ENCODE assay signal across 8 cellular contexts in genomic region chrX:37509349-37509748, GRCh38.
DNase-seq lines count a peak whose midpoint lies in the region; FAIRE-seq and TF ChIP-seq lines count a peak whose summit lies in the region.

No MANE protein-coding gene starts in this region.

- H3K27ac ChIP-seq in keratinocyte (ENCODE audit: control insufficient read depth, insufficient read depth, low read length) (no peak overlapping the region), SJCRH30 (no peak overlapping the region)

- no peak overlapping the region for H3K9ac ChIP-seq in keratinocyte (ENCODE audit: control insufficient read depth, extremely low read depth, insufficient read depth, low read length)

- H3K27me3 ChIP-seq in BJ (ENCODE audit: control insufficient read depth, insufficient read depth, low read length) (0 out of 2 replicates have a peak, but pooled peaks cover 1% of the 10 kb centered on the region), keratinocyte (ENCODE audit: control insufficient read depth, extremely low read depth, insufficient read depth, low read length) (no peaks in the 10 kb centered on the region), SJCRH30 (no peaks in the 10 kb centered on the region)

- H3K4me2 ChIP-seq in keratinocyte (ENCODE audit: control insufficient read depth, extremely low read depth, insufficient read depth, low read depth, low read length): no peak overlapping the region

- no peaks in the 10 kb centered on the region for H3K9me3 Mint-ChIP-seq in activated naive CD4-positive, alpha-beta T cell treated with anti-CD3 and anti-CD28 coated beads, Interleukin-2, amount 10 ng/mL, durations not matched to agents 7 days and 5 days

- H3K9me1 ChIP-seq in keratinocyte (ENCODE audit: control insufficient read depth, extremely low read depth, insufficient read depth, low read length): no peaks in the 10 kb centered on the region

- no peaks in the 10 kb centered on the region for H3K36me3 Mint-ChIP-seq in activated naive CD4-positive, alpha-beta T cell treated with anti-CD3 and anti-CD28 coated beads, Interleukin-2, amount 10 ng/mL, durations not matched to agents 7 days and 5 days

- H3K4me1 Mint-ChIP-seq in activated naive CD4-positive, alpha-beta T cell treated with anti-CD3 and anti-CD28 coated beads, Interleukin-2, amount 10 ng/mL, durations not matched to agents 7 days and 5 days: no peaks in the 10 kb centered on the region

- no peaks in the 10 kb centered on the region for H3K4me1 ChIP-seq in keratinocyte (ENCODE audit: control insufficient read depth, extremely low read depth, insufficient read depth, low read length)
- H3K4me1 ChIP-seq in SJCRH30: no peaks in the 10 kb centered on the region

- peak; percentile 83 for FAIRE-seq in keratinocyte (lab: Jason Lieb, UNC)

- no peaks in the 10 kb centered on the region for H3K79me2 ChIP-seq in keratinocyte (ENCODE audit: control insufficient read depth, insufficient read depth, low read length)

- TF ChIP-seq CTCF in BJ (IDR thresholded peaks at IDR 0.05; ENCODE audit: insufficient read depth, low read depth, low read length) (peak; percentile 21; the same call in 1 of the 2 replicates), keratinocyte (optimal IDR thresholded peaks at IDR 0.05 in 1 of 3, IDR thresholded peaks at IDR 0.05 in 1 of 3, conservative IDR thresholded peaks at IDR 0.05 in 1 of 3; ENCODE audit: extremely low read depth in 1 of 3, insufficient read depth in 2 of 3, low read length in 3 of 3) (peak in 2 of 3 experiments; percentile 28 to 40)

- no peak overlapping the region for H2AFZ ChIP-seq in keratinocyte (ENCODE audit: control insufficient read depth, low read length)

- H3K4me3 Mint-ChIP-seq in activated naive CD4-positive, alpha-beta T cell treated with anti-CD3 and anti-CD28 coated beads, Interleukin-2, amount 10 ng/mL, durations not matched to agents 7 days and 5 days: no peak overlapping the region

- dilution Hi-C loops in keratinocyte (cut with MboI; ENCODE audit: extremely low pct_ligation_motif_present, low sequenced_read_pairs): no loop called here

- no peaks in the 10 kb centered on the region for H4K20me1 ChIP-seq in keratinocyte (ENCODE audit: control insufficient read depth, extremely low read depth, insufficient read depth, low read length)

- H3K36me3 ChIP-seq in BJ (ENCODE audit: control insufficient read depth, insufficient read depth, low read length): no peaks in the 10 kb centered on the region
- H3K36me3 ChIP-seq in keratinocyte (ENCODE audit: control insufficient read depth in 2 of 2, extremely low read depth in 1 of 2, insufficient read depth in 2 of 2, low read length in 2 of 2): no peaks in the 10 kb centered on the region
- H3K36me3 ChIP-seq in SJCRH30: no peaks in the 10 kb centered on the region

- no peak overlapping the region for H3K4me3 ChIP-seq in BJ (ENCODE audit: low read depth, low read length)
- no peak overlapping the region for H3K4me3 ChIP-seq in keratinocyte (ENCODE audit: control insufficient read depth in 2 of 3, extremely low read depth in 1 of 3, insufficient read depth in 2 of 3, low read depth in 1 of 3, low read length in 3 of 3)
- no peak overlapping the region for H3K4me3 ChIP-seq in SJCRH30

- POLR2A ChIA-PET in BJ (lab: Charles Lee): no interaction called here

- H3K9me3 ChIP-seq in keratinocyte (ENCODE audit: control insufficient read depth, low read depth, low read length): no peaks in the 10 kb centered on the region
- H3K9me3 ChIP-seq in SJCRH30 (replicated peaks): no peaks in the 10 kb centered on the region

- DNase-seq in BJ (ENCODE audit: low read depth) (no peak), H4 (ENCODE audit: low spot score) (peak; percentile 5), RPMI8226 (peak; percentile 7), keratinocyte (ENCODE audit: low read depth, low spot score) (no peak), hepatic stellate cell (ENCODE audit: low spot score) (no peak), SJCRH30 (no peak), NCI-H2029 treated with DMSO at 0.1 percent for 48 hours (lab: John Stamatoyannopoulos, UW) (no peak)
- DNase-seq in activated naive CD4-positive, alpha-beta T cell treated with anti-CD3 and anti-CD28 coated beads, Interleukin-2, amount 10 ng/mL, durations not matched to agents 7 days and 5 days: no peak

- H3K27ac Mint-ChIP-seq in activated naive CD4-positive, alpha-beta T cell treated with anti-CD3 and anti-CD28 coated beads, Interleukin-2, amount 10 ng/mL, durations not matched to agents 7 days and 5 days: no peak overlapping the region

- peaks cover 3% of the 10 kb centered on the region for H3K27me3 Mint-ChIP-seq in activated naive CD4-positive, alpha-beta T cell treated with anti-CD3 and anti-CD28 coated beads, Interleukin-2, amount 10 ng/mL, durations not matched to agents 7 days and 5 days

- CTCF ChIA-PET in BJ (lab: Yijun Ruan, JAX): no interaction called here
- CTCF ChIA-PET in activated naive CD4-positive, alpha-beta T cell treated with anti-CD3 and anti-CD28 coated beads, Interleukin-2, amount 10 ng/mL, durations not matched to agents 7 days and 5 days (lab: Charles Lee): no interaction called here

Comparison
In these comparisons a context has a peak if more than half of its experiments do, and no peak if none do; other contexts are left out.
1. DNase-seq: peak in H4 (single experiment) and RPMI8226 (single experiment); none in BJ (single experiment), keratinocyte (single experiment), hepatic stellate cell (single experiment), activated naive CD4-positive, alpha-beta T cell treated with anti-CD3 and anti-CD28 coated beads, Interleukin-2, amount 10 ng/mL, durations not matched to agents 7 days and 5 days (single experiment), SJCRH30 (0 of 2) and NCI-H2029 treated with DMSO at 0.1 percent for 48 hours (single experiment).